In the genomic region with DNA sequence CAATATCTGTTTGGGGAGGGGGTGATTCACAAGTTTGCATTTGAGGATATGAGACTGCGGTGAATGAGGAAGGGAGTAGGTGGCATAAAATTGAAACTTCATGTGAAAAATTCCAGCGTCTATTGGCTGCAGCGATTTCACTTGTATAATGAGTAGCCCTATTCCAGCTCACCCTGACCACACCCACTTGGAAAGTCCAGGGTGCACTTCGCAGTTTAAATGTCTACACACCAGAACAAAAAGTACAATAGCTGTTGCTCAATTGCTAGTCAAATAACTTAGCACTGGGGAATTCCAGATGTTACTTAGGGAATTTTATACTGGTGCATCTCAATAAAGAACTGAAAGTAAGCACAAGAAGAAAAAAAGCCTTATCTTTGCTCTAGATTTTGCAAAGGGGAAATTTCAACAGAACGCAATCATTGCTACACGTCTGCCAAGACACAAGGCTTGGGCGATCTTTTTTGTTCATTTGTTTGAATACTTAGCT, we compare ENCODE assay signal across 8 cellular contexts. TPM values are rescaled to one million over a fixed set of nuclear protein-coding genes. Genes with fewer than 3 reads are reported as not detected.
A peak's percentile ranks its signal among the peaks of the same experiment; 100 is the strongest.
DNase-seq lines count a peak whose midpoint lies in the region; ATAC-seq and TF ChIP-seq lines count a peak whose summit lies in the region.

No MANE protein-coding gene starts in this region.

- H3K27ac Mint-ChIP-seq in activated naive CD4-positive, alpha-beta T cell treated with anti-CD3 and anti-CD28 coated beads, Interleukin-2, amount 50 U/mL, for 24 hours = peak overlapping the region; percentile 94

- DNase-seq in CD1c-positive myeloid dendritic cell (ENCODE audit: extremely low spot score) = peak; percentile 97
- DNase-seq in NCI-H69 (lab: John Stamatoyannopoulos, UW) = peak; percentile 61
- peak; percentile 89 for DNase-seq in kidney epithelial cell (ENCODE audit: low read depth)
- peak; percentile 64 to 81 for DNase-seq in stimulated activated CD8-positive, alpha-beta memory T cell treated with anti-CD3 and anti-CD28 coated beads, Interleukin-15, amount 100 ng/mL, for 4 hours (ENCODE audit: low read depth in 2 of 2)
- DNase-seq in NCI-H1092 (lab: John Stamatoyannopoulos, UW) = no peak
- DNase-seq in DMS 273 (lab: John Stamatoyannopoulos, UW; ENCODE audit: unreplicated experiment) = no peak

- H3K36me3 Mint-ChIP-seq in activated naive CD4-positive, alpha-beta T cell treated with anti-CD3 and anti-CD28 coated beads, Interleukin-2, amount 50 U/mL, for 24 hours = peaks cover 64% of the 10 kb centered on the region

- peak overlapping the region; percentile 92 for H3K4me3 Mint-ChIP-seq in activated naive CD4-positive, alpha-beta T cell treated with anti-CD3 and anti-CD28 coated beads, Interleukin-2, amount 50 U/mL, for 24 hours

- peaks cover 52% of the 10 kb centered on the region for H3K4me1 Mint-ChIP-seq in activated naive CD4-positive, alpha-beta T cell treated with anti-CD3 and anti-CD28 coated beads, Interleukin-2, amount 50 U/mL, for 24 hours

- no peak overlapping the region for H3K4me3 ChIP-seq in kidney epithelial cell (ENCODE audit: low read depth, low read length)

- ATAC-seq in GM21619 (IDR thresholded peaks at IDR 0.05; ENCODE audit: unreplicated experiment) = peak; percentile 37

- TF ChIP-seq CTCF in kidney epithelial cell (IDR thresholded peaks at IDR 0.05; ENCODE audit: insufficient read depth, low read length, poor library complexity, severe bottlenecking) = no peak

- no peaks in the 10 kb centered on the region for H3K36me3 ChIP-seq in kidney epithelial cell (ENCODE audit: control insufficient read depth, insufficient read depth, low read length)

- no peaks in the 10 kb centered on the region for H3K27me3 ChIP-seq in kidney epithelial cell (ENCODE audit: control insufficient read depth, insufficient read depth, low read length)

- no peaks in the 10 kb centered on the region for H3K27me3 Mint-ChIP-seq in activated naive CD4-positive, alpha-beta T cell treated with anti-CD3 and anti-CD28 coated beads, Interleukin-2, amount 50 U/mL, for 24 hours

- H3K9me3 Mint-ChIP-seq in activated naive CD4-positive, alpha-beta T cell treated with anti-CD3 and anti-CD28 coated beads, Interleukin-2, amount 50 U/mL, for 24 hours = no peaks in the 10 kb centered on the region

RNA-seq across cellular contexts. Expression of a gene that starts 6.3 kb away (rescaled TPM):
- 56.3 and 65.8 TPM in 2 replicates for total RNA-seq in kidney epithelial cell

Comparison
In these comparisons a context has a peak if more than half of its experiments do, and no peak if none do; other contexts are left out.
1. DNase-seq: peak in CD1c-positive myeloid dendritic cell (single experiment), NCI-H69 (single experiment), kidney epithelial cell (single experiment) and stimulated activated CD8-positive, alpha-beta memory T cell treated with anti-CD3 and anti-CD28 coated beads, Interleukin-15, amount 100 ng/mL, for 4 hours (2 of 2); none in NCI-H1092 (single experiment) and DMS 273 (single experiment).